ENCODE assay signal across 30 cellular contexts in the genomic region with DNA sequence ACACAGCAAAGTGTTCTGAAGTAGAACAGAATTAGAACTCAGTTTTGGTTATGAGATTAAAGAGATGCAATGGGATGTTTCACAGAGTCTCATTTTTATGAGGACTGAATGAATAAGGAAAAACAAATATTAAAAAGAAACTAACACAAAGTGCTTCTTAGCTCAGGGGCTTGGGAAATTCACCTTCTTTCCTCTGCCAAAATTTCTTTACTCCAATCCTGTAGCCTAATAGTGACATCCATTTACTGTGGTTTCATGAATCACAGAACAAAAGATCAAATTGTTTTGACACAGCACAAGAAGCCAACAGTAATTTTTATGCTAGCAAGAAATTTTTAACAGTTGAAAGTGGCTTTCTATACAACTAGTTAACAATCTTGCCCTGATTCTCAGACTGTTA.
"Had no signal": no experiment of that assay in that cellular context is flagged by ENCODE, and none has a peak within 500 bp of the region (broad histone marks: within the 10 kb centered on the region; RNA-seq: fewer than 3 reads in every experiment).

No MANE protein-coding gene starts in this region.

- H3K27me3 ChIP-seq: brain microvascular endothelial cell, cardiac muscle cell, MG63, SJCRH30 had no signal

- H3K27ac ChIP-seq: brain microvascular endothelial cell, cardiac muscle cell, SJCRH30, SK-N-MC, WERI-Rb-1 had no signal

- H3K4me3 ChIP-seq: cardiac muscle cell, MG63, SJCRH30, SK-N-MC had no signal

- H3K9me3 Mint-ChIP-seq: activated CD4-positive, alpha-beta T cell treated with anti-CD3 and anti-CD28 coated beads, Interleukin-2, amount 10 ng/mL, durations not matched to agents 24 days and 14 days; activated naive CD8-positive, alpha-beta T cell treated with anti-CD3 and anti-CD28 coated beads, Interleukin-2, amount 50 U/mL, for 24 hours; activated T-cell treated with anti-CD3 and anti-CD28 coated beads, Interleukin-2, amount 50 U/mL, for 4 hours; central memory CD8-positive, alpha-beta T cell; IgD-negative memory B cell had no signal

- H3K9me3 ChIP-seq: MG63, SJCRH30 had no signal

- H3K27ac Mint-ChIP-seq: activated CD4-positive, alpha-beta T cell treated with anti-CD3 and anti-CD28 coated beads, Interleukin-2, amount 10 ng/mL, durations not matched to agents 24 days and 14 days; activated CD8-positive, alpha-beta T cell treated with anti-CD3 and anti-CD28 coated beads, Interleukin-2, amount 10 ng/mL, durations not matched to agents 7 days and 5 days; activated naive CD8-positive, alpha-beta T cell treated with anti-CD3 and anti-CD28 coated beads, Interleukin-2, amount 50 U/mL, for 24 hours; IgD-negative memory B cell had no signal

- H3K4me1 ChIP-seq: SJCRH30 had no signal

- H3K4me1 Mint-ChIP-seq: activated CD4-positive, alpha-beta T cell treated with anti-CD3 and anti-CD28 coated beads, Interleukin-2, amount 10 ng/mL, durations not matched to agents 24 days and 14 days; activated naive CD8-positive, alpha-beta T cell treated with anti-CD3 and anti-CD28 coated beads, Interleukin-2, amount 50 U/mL, for 24 hours; central memory CD8-positive, alpha-beta T cell had no signal

- H3K27me3 Mint-ChIP-seq: activated CD4-positive, alpha-beta T cell treated with anti-CD3 and anti-CD28 coated beads, Interleukin-2, amount 10 ng/mL, durations not matched to agents 24 days and 14 days; activated naive CD8-positive, alpha-beta T cell treated with anti-CD3 and anti-CD28 coated beads, Interleukin-2, amount 50 U/mL, for 24 hours; central memory CD8-positive, alpha-beta T cell; IgD-negative memory B cell had no signal

- DNase-seq: activated CD4-positive, alpha-beta T cell treated with anti-CD3 and anti-CD28 coated beads, Interleukin-2, amount 10 ng/mL, durations not matched to agents 24 days and 14 days; activated CD4-positive, alpha-beta T cell treated with anti-CD3 and anti-CD28 coated beads, Interleukin-2, amount 50 U/mL, for 4 hours; activated CD8-positive, alpha-beta T cell treated with anti-CD3 and anti-CD28 coated beads, Interleukin-2, amount 10 ng/mL, durations not matched to agents 7 days and 5 days; activated effector memory CD4-positive, alpha-beta T cell treated with Interleukin-2 at 50 U/mL for 16 hours; activated naive CD4-positive, alpha-beta T cell treated with anti-CD3 and anti-CD28 coated beads, Interleukin-2, amount 50 U/mL, for 16 hours; activated naive CD8-positive, alpha-beta T cell treated with anti-CD3 and anti-CD28 coated beads, Interleukin-2, amount 50 U/mL, for 24 hours; activated T-cell treated with anti-CD3 and anti-CD28 coated beads, Interleukin-2, amount 50 U/mL, for 4 hours; amniotic stem cell; aorta; brain microvascular endothelial cell; Karpas-422; KBM-7; MG63; NCI-H1048; NCI-H1105 treated with DMSO at 0.1 percent for 48 hours; NCI-H1436; NCI-H1694; NCI-H2029; NCI-H345; NCI-H526; NCI-H748 treated with DMSO at 0.1 percent for 48 hours; SHP77; SJCRH30; T1000; WERI-Rb-1 had no signal

- H3K4me3 Mint-ChIP-seq: activated CD4-positive, alpha-beta T cell treated with anti-CD3 and anti-CD28 coated beads, Interleukin-2, amount 10 ng/mL, durations not matched to agents 24 days and 14 days; activated CD8-positive, alpha-beta T cell treated with anti-CD3 and anti-CD28 coated beads, Interleukin-2, amount 10 ng/mL, durations not matched to agents 7 days and 5 days; activated naive CD8-positive, alpha-beta T cell treated with anti-CD3 and anti-CD28 coated beads, Interleukin-2, amount 50 U/mL, for 24 hours; activated T-cell treated with anti-CD3 and anti-CD28 coated beads, Interleukin-2, amount 50 U/mL, for 4 hours; central memory CD8-positive, alpha-beta T cell; IgD-negative memory B cell had no signal

- ATAC-seq: activated CD8-positive, alpha-beta T cell treated with anti-CD3 and anti-CD28 coated beads, Interleukin-2, amount 10 ng/mL, durations not matched to agents 7 days and 5 days; activated naive CD8-positive, alpha-beta T cell treated with anti-CD3 and anti-CD28 coated beads, Interleukin-2, amount 50 U/mL, for 24 hours; activated T-cell treated with anti-CD3 and anti-CD28 coated beads, Interleukin-2, amount 50 U/mL, for 4 hours; Panc1 had no signal
